In the genomic region with DNA sequence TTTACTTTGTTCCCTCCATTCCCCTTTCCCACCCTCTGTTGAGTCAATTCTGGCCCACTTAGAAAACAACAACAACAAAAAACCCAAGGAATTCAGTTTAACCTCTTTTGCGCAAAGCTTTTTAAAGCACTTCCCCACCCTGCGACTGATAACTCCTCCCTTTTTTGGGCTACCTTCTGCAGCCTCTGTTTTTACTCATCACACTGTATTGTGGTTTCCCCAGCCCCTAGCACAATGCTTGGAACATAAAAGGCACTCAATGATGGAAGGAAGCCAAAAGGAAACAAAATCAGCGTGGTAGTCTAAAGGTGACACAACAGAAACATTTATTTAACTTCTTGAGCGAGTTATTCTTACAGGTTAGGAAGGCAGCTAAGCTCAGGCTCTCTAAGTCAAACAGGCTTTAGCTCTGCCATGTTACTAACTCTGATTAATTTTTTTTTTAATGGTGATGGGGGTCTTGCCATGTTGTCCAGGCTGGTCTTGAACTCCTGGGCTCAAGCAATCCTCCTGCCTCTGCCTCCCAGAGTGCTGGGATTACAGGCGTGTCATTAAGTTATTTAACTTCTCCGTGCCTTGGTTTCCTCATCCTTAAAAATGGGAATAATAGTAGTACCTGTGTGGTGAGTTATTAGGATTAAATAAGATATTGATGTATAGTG, we compare ENCODE assay signal across 3 cellular contexts.
TF ChIP-seq lines count a peak whose summit lies in the region.

No MANE protein-coding gene starts in this region.

TF ChIP-seq in A549, 52 proteins besides CTCF, POLR2A, EP300 and RAD21:
- TF ChIP-seq NFE2L2 (conservative IDR thresholded peaks at IDR 0.05; ENCODE audit: low read length), result no peak
- TF ChIP-seq MAFK (IDR thresholded peaks at IDR 0.05; ENCODE audit: partially characterized antibody), result no peak
- TF ChIP-seq FOSL2 (IDR thresholded peaks at IDR 0.05), result no peak
- no peak for TF ChIP-seq FOSL2 (CRISPR knock-in tag; IDR thresholded peaks at IDR 0.05)

TF ChIP-seq in WTC11, 78 proteins besides CTCF, POLR2A, EP300 and RAD21 (continues in another document):
- TF ChIP-seq KAT7 (CRISPR knock-in tag; IDR thresholded peaks at IDR 0.05; ENCODE audit: borderline replicate concordance) (no peak), ZBTB21 (CRISPR knock-in tag; IDR thresholded peaks at IDR 0.05; ENCODE audit: borderline replicate concordance) (no peak), NR3C1 (CRISPR knock-in tag; conservative IDR thresholded peaks at IDR 0.05; ENCODE audit: low read depth) (no peak), TEAD4 (CRISPR knock-in tag; IDR thresholded peaks at IDR 0.05) (no peak), TEAD1 (CRISPR knock-in tag; IDR thresholded peaks at IDR 0.05) (no peak), ESRRA (CRISPR knock-in tag; IDR thresholded peaks at IDR 0.05; ENCODE audit: borderline replicate concordance) (no peak), NFYB (CRISPR knock-in tag; conservative IDR thresholded peaks at IDR 0.05; ENCODE audit: low read depth) (no peak), HMGA2 (CRISPR knock-in tag; IDR thresholded peaks at IDR 0.05) (no peak)
- TF ChIP-seq, protein P1, sequence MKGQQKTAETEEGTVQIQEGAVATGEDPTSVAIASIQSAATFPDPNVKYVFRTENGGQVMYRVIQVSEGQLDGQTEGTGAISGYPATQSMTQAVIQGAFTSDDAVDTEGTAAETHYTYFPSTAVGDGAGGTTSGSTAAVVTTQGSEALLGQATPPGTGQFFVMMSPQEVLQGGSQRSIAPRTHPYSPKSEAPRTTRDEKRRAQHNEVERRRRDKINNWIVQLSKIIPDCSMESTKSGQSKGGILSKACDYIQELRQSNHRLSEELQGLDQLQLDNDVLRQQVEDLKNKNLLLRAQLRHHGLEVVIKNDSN (CRISPR knock-in tag; IDR thresholded peaks at IDR 0.05), result no peak
- TF ChIP-seq, protein P2, sequence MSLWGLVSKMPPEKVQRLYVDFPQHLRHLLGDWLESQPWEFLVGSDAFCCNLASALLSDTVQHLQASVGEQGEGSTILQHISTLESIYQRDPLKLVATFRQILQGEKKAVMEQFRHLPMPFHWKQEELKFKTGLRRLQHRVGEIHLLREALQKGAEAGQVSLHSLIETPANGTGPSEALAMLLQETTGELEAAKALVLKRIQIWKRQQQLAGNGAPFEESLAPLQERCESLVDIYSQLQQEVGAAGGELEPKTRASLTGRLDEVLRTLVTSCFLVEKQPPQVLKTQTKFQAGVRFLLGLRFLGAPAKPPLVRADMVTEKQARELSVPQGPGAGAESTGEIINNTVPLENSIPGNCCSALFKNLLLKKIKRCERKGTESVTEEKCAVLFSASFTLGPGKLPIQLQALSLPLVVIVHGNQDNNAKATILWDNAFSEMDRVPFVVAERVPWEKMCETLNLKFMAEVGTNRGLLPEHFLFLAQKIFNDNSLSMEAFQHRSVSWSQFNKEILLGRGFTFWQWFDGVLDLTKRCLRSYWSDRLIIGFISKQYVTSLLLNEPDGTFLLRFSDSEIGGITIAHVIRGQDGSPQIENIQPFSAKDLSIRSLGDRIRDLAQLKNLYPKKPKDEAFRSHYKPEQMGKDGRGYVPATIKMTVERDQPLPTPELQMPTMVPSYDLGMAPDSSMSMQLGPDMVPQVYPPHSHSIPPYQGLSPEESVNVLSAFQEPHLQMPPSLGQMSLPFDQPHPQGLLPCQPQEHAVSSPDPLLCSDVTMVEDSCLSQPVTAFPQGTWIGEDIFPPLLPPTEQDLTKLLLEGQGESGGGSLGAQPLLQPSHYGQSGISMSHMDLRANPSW (CRISPR knock-in tag; conservative IDR thresholded peaks at IDR 0.05; ENCODE audit: low read depth), result no peak
- TF ChIP-seq, protein P3, sequence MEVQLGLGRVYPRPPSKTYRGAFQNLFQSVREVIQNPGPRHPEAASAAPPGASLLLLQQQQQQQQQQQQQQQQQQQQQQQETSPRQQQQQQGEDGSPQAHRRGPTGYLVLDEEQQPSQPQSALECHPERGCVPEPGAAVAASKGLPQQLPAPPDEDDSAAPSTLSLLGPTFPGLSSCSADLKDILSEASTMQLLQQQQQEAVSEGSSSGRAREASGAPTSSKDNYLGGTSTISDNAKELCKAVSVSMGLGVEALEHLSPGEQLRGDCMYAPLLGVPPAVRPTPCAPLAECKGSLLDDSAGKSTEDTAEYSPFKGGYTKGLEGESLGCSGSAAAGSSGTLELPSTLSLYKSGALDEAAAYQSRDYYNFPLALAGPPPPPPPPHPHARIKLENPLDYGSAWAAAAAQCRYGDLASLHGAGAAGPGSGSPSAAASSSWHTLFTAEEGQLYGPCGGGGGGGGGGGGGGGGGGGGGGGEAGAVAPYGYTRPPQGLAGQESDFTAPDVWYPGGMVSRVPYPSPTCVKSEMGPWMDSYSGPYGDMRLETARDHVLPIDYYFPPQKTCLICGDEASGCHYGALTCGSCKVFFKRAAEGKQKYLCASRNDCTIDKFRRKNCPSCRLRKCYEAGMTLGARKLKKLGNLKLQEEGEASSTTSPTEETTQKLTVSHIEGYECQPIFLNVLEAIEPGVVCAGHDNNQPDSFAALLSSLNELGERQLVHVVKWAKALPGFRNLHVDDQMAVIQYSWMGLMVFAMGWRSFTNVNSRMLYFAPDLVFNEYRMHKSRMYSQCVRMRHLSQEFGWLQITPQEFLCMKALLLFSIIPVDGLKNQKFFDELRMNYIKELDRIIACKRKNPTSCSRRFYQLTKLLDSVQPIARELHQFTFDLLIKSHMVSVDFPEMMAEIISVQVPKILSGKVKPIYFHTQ (CRISPR knock-in tag; IDR thresholded peaks at IDR 0.05), result no peak
- TF ChIP-seq, protein P4, sequence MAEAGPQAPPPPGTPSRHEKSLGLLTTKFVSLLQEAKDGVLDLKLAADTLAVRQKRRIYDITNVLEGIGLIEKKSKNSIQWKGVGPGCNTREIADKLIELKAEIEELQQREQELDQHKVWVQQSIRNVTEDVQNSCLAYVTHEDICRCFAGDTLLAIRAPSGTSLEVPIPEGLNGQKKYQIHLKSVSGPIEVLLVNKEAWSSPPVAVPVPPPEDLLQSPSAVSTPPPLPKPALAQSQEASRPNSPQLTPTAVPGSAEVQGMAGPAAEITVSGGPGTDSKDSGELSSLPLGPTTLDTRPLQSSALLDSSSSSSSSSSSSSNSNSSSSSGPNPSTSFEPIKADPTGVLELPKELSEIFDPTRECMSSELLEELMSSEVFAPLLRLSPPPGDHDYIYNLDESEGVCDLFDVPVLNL (CRISPR knock-in tag; IDR thresholded peaks at IDR 0.05; ENCODE audit: borderline replicate concordance, low read depth), result no peak
- TF ChIP-seq, protein P5, sequence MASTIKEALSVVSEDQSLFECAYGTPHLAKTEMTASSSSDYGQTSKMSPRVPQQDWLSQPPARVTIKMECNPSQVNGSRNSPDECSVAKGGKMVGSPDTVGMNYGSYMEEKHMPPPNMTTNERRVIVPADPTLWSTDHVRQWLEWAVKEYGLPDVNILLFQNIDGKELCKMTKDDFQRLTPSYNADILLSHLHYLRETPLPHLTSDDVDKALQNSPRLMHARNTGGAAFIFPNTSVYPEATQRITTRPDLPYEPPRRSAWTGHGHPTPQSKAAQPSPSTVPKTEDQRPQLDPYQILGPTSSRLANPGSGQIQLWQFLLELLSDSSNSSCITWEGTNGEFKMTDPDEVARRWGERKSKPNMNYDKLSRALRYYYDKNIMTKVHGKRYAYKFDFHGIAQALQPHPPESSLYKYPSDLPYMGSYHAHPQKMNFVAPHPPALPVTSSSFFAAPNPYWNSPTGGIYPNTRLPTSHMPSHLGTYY (CRISPR knock-in tag; IDR thresholded peaks at IDR 0.05), result no peak

TF ChIP-seq in H1, 55 proteins besides CTCF, POLR2A, EP300 and RAD21:
- TF ChIP-seq KDM5A (IDR thresholded peaks at IDR 0.05; ENCODE audit: low read length), result no peak
- no peak for TF ChIP-seq PHF8 (conservative IDR thresholded peaks at IDR 0.05; ENCODE audit: low read depth, low read length)
- no peak for TF ChIP-seq MAFK (IDR thresholded peaks at IDR 0.05; ENCODE audit: low read depth, low read length)
- no peak for TF ChIP-seq SRF (IDR thresholded peaks at IDR 0.05; ENCODE audit: low read depth, low read length)
- no peak for TF ChIP-seq SIN3A (conservative IDR thresholded peaks at IDR 0.05 in 1 of 2, IDR thresholded peaks at IDR 0.05 in 1 of 2; ENCODE audit: low read depth in 1 of 2, low read length in 2 of 2)
- TF ChIP-seq CREB1 (IDR thresholded peaks at IDR 0.05), result no peak
- TF ChIP-seq POLR2AphosphoS5 (IDR thresholded peaks at IDR 0.05; ENCODE audit: low read depth, low read length), result 0 out of 2 replicates have a peak, but pooled peaks have one; percentile 15
